18 cellular contexts compared by ENCODE assay signal in the genomic region with DNA sequence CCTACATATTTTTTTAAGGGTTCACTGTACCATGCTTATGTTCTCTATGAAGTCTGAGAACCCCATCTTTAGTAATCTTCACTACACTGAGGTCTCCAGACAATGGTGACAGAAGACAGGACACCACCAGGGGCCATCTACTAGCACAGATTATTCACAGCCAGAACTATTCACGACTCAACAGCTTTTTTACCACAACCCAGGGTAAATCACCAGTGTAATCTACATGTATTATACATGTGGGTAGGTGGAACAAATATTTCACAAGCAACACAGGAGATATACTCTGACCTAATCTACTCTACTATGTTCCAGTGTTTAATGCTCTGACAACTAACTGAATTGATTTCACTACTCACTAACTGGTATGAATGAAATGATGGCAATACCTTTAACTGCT.
A peak's percentile ranks its signal among the peaks of the same experiment; 100 is the strongest.
DNase-seq lines count a peak whose midpoint lies in the region; ATAC-seq and TF ChIP-seq lines count a peak whose summit lies in the region.
"Had no signal": no experiment of that assay in that cellular context is flagged by ENCODE, and none has a peak within 500 bp of the region (broad histone marks: within the 10 kb centered on the region; RNA-seq: fewer than 3 reads in every experiment).

No MANE protein-coding gene starts in this region.

- no peak overlapping the region for H3K4me3 Mint-ChIP-seq in activated T-cell treated with anti-CD3 and anti-CD28 coated beads, Interleukin-2, amount 50 U/mL, for 24 hours
- no peak overlapping the region for H3K4me3 Mint-ChIP-seq in T-cell
- H3K4me3 Mint-ChIP-seq in stimulated activated naive B cell treated with anti-CD40 and anti-IgM and Interleukin-4, amounts not matched to agents 10 μg/mL and 1 μg/mL and 100 μg/mL, for 72 hours = no peak overlapping the region
- H3K4me3 Mint-ChIP-seq: CD14-positive monocyte had no signal

- ATAC-seq in T-cell (replicated peaks in 1 of 4) = no peak
- ATAC-seq in stimulated activated naive B cell treated with anti-CD40 and anti-IgM and Interleukin-4, amounts not matched to agents 10 μg/mL and 1 μg/mL and 100 μg/mL, for 72 hours (replicated peaks) = no peak
- no peak for ATAC-seq in SK-N-SH treated with all-trans-retinoic acid at 6 μM for 48 hours
- ATAC-seq: body of pancreas, heart right ventricle had no signal

- no peaks in the 10 kb centered on the region for H3K27me3 Mint-ChIP-seq in activated T-cell treated with anti-CD3 and anti-CD28 coated beads, Interleukin-2, amount 50 U/mL, for 24 hours
- H3K27me3 Mint-ChIP-seq in T-cell = no peaks in the 10 kb centered on the region
- H3K27me3 Mint-ChIP-seq in stimulated activated naive B cell treated with anti-CD40 and anti-IgM and Interleukin-4, amounts not matched to agents 10 μg/mL and 1 μg/mL and 100 μg/mL, for 72 hours = no peaks in the 10 kb centered on the region

- peaks cover 32% of the 10 kb centered on the region for H3K4me1 ChIP-seq in effector memory CD4-positive, alpha-beta T cell (ENCODE audit: control insufficient read depth, insufficient read depth, low read length, poor library complexity, severe bottlenecking)
- H3K4me1 ChIP-seq: body of pancreas, HAP-1 had no signal

- no peaks in the 10 kb centered on the region for H3K27me3 ChIP-seq in effector memory CD4-positive, alpha-beta T cell (replicated peaks; ENCODE audit: control insufficient read depth, insufficient read depth, low read length, poor library complexity, severe bottlenecking)
- H3K27me3 ChIP-seq: body of pancreas, heart right ventricle, right atrium auricular region had no signal

- H3K9me3 Mint-ChIP-seq in activated T-cell treated with anti-CD3 and anti-CD28 coated beads, Interleukin-2, amount 50 U/mL, for 24 hours = peaks cover 17% of the 10 kb centered on the region
- no peaks in the 10 kb centered on the region for H3K9me3 Mint-ChIP-seq in T-cell
- peaks cover 13 to 15% of the 10 kb centered on the region in 2 donors for H3K9me3 Mint-ChIP-seq in stimulated activated naive B cell treated with anti-CD40 and anti-IgM and Interleukin-4, amounts not matched to agents 10 μg/mL and 1 μg/mL and 100 μg/mL, for 72 hours

- POLR2A ChIA-PET in T-cell (lab: Charles Lee) = no interaction called here

- DNase-seq in activated T-cell treated with anti-CD3 and anti-CD28 coated beads, Interleukin-2, amount 50 U/mL, for 24 hours = no peak
- no peak for DNase-seq in activated T-cell treated with anti-CD3 and anti-CD28 coated beads, Interleukin-2, amount 50 U/mL, for 48 hours
- DNase-seq in T-cell = no peak
- DNase-seq in effector memory CD4-positive, alpha-beta T cell = no peak
- DNase-seq in stimulated activated naive B cell treated with anti-CD40 and anti-IgM and Interleukin-4, amounts not matched to agents 10 μg/mL and 1 μg/mL and 100 μg/mL, for 72 hours = no peak
- no peak for DNase-seq in stimulated activated CD4-positive, alpha-beta T cell treated with anti-CD3 and anti-CD28 coated beads, Interleukin-4, amount 100 ng/mL, for 24 hours
- no peak for DNase-seq in GF-D8 (lab: John Stamatoyannopoulos, UW)
- DNase-seq: ACHN, body of pancreas, DMS79, heart right ventricle, Kasumi-1, NCI-H1092, NCI-H2081 had no signal

- no peak overlapping the region for H3K4me3 ChIP-seq in effector memory CD4-positive, alpha-beta T cell (ENCODE audit: insufficient read depth, low read depth, low read length, poor library complexity, severe bottlenecking)
- H3K4me3 ChIP-seq: body of pancreas, HAP-1, heart right ventricle, right atrium auricular region had no signal

- peak overlapping the region; percentile 33 for H3K27ac ChIP-seq in effector memory CD4-positive, alpha-beta T cell (ENCODE audit: insufficient read depth, low read length, poor library complexity, severe bottlenecking)
- H3K27ac ChIP-seq: body of pancreas, heart right ventricle, right atrium auricular region had no signal

- H3K36me3 Mint-ChIP-seq in activated T-cell treated with anti-CD3 and anti-CD28 coated beads, Interleukin-2, amount 50 U/mL, for 24 hours (ENCODE audit: low read depth) = peaks cover 94% of the 10 kb centered on the region
- peaks cover 49% of the 10 kb centered on the region for H3K36me3 Mint-ChIP-seq in T-cell
- peaks cover 46 to 70% of the 10 kb centered on the region in 2 donors for H3K36me3 Mint-ChIP-seq in stimulated activated naive B cell treated with anti-CD40 and anti-IgM and Interleukin-4, amounts not matched to agents 10 μg/mL and 1 μg/mL and 100 μg/mL, for 72 hours

- no peaks in the 10 kb centered on the region for H3K9me3 ChIP-seq in effector memory CD4-positive, alpha-beta T cell (ENCODE audit: control insufficient read depth, low read length)
- H3K9me3 ChIP-seq: body of pancreas, HAP-1, heart right ventricle, right atrium auricular region had no signal

- peaks cover 12% of the 10 kb centered on the region for H3K36me3 ChIP-seq in effector memory CD4-positive, alpha-beta T cell (ENCODE audit: control insufficient read depth, insufficient read depth, low read length)
- H3K36me3 ChIP-seq: HAP-1, right atrium auricular region had no signal

- peaks cover 88% of the 10 kb centered on the region for H3K4me1 Mint-ChIP-seq in activated T-cell treated with anti-CD3 and anti-CD28 coated beads, Interleukin-2, amount 50 U/mL, for 24 hours (ENCODE audit: low read depth)
- peaks cover 75 to 84% (median 84%) of the 10 kb centered on the region in 3 donors for H3K4me1 Mint-ChIP-seq in T-cell
- H3K4me1 Mint-ChIP-seq in stimulated activated naive B cell treated with anti-CD40 and anti-IgM and Interleukin-4, amounts not matched to agents 10 μg/mL and 1 μg/mL and 100 μg/mL, for 72 hours = peaks cover 40 to 71% of the 10 kb centered on the region in 2 donors

- peak overlapping the region; percentile 37 for H3K27ac Mint-ChIP-seq in activated T-cell treated with anti-CD3 and anti-CD28 coated beads, Interleukin-2, amount 50 U/mL, for 24 hours
- peak overlapping the region; percentile 63 to 84 for H3K27ac Mint-ChIP-seq in T-cell
- H3K27ac Mint-ChIP-seq in stimulated activated naive B cell treated with anti-CD40 and anti-IgM and Interleukin-4, amounts not matched to agents 10 μg/mL and 1 μg/mL and 100 μg/mL, for 72 hours = peak overlapping the region; percentile 62

- CTCF ChIA-PET in T-cell (lab: Charles Lee) = no interaction called here

TF ChIP-seq in SK-N-SH treated with all-trans-retinoic acid at 6 μM for 48 hours, 23 proteins besides CTCF, POLR2A, EP300 and RAD21:
- TF ChIP-seq ZNF565 (CRISPR knock-in tag; conservative IDR thresholded peaks at IDR 0.05; ENCODE audit: low read depth) (no peak), SNAI2 (CRISPR knock-in tag; IDR thresholded peaks at IDR 0.05) (no peak), ZFP3 (CRISPR knock-in tag; IDR thresholded peaks at IDR 0.05) (no peak), PPARA (CRISPR knock-in tag; IDR thresholded peaks at IDR 0.05; ENCODE audit: borderline replicate concordance) (no peak)
- TF ChIP-seq, protein P1, sequence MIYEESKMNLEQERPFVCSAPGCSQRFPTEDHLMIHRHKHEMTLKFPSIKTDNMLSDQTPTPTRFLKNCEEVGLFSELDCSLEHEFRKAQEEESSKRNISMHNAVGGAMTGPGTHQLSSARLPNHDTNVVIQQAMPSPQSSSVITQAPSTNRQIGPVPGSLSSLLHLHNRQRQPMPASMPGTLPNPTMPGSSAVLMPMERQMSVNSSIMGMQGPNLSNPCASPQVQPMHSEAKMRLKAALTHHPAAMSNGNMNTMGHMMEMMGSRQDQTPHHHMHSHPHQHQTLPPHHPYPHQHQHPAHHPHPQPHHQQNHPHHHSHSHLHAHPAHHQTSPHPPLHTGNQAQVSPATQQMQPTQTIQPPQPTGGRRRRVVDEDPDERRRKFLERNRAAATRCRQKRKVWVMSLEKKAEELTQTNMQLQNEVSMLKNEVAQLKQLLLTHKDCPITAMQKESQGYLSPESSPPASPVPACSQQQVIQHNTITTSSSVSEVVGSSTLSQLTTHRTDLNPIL (CRISPR knock-in tag; IDR thresholded peaks at IDR 0.05; ENCODE audit: low read depth) = no peak
- TF ChIP-seq, protein P2, sequence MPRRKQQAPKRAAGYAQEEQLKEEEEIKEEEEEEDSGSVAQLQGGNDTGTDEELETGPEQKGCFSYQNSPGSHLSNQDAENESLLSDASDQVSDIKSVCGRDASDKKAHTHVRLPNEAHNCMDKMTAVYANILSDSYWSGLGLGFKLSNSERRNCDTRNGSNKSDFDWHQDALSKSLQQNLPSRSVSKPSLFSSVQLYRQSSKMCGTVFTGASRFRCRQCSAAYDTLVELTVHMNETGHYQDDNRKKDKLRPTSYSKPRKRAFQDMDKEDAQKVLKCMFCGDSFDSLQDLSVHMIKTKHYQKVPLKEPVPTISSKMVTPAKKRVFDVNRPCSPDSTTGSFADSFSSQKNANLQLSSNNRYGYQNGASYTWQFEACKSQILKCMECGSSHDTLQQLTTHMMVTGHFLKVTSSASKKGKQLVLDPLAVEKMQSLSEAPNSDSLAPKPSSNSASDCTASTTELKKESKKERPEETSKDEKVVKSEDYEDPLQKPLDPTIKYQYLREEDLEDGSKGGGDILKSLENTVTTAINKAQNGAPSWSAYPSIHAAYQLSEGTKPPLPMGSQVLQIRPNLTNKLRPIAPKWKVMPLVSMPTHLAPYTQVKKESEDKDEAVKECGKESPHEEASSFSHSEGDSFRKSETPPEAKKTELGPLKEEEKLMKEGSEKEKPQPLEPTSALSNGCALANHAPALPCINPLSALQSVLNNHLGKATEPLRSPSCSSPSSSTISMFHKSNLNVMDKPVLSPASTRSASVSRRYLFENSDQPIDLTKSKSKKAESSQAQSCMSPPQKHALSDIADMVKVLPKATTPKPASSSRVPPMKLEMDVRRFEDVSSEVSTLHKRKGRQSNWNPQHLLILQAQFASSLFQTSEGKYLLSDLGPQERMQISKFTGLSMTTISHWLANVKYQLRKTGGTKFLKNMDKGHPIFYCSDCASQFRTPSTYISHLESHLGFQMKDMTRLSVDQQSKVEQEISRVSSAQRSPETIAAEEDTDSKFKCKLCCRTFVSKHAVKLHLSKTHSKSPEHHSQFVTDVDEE (CRISPR knock-in tag; IDR thresholded peaks at IDR 0.05) = no peak
